ENCODE assay signal across 8 cellular contexts in the genomic region with DNA sequence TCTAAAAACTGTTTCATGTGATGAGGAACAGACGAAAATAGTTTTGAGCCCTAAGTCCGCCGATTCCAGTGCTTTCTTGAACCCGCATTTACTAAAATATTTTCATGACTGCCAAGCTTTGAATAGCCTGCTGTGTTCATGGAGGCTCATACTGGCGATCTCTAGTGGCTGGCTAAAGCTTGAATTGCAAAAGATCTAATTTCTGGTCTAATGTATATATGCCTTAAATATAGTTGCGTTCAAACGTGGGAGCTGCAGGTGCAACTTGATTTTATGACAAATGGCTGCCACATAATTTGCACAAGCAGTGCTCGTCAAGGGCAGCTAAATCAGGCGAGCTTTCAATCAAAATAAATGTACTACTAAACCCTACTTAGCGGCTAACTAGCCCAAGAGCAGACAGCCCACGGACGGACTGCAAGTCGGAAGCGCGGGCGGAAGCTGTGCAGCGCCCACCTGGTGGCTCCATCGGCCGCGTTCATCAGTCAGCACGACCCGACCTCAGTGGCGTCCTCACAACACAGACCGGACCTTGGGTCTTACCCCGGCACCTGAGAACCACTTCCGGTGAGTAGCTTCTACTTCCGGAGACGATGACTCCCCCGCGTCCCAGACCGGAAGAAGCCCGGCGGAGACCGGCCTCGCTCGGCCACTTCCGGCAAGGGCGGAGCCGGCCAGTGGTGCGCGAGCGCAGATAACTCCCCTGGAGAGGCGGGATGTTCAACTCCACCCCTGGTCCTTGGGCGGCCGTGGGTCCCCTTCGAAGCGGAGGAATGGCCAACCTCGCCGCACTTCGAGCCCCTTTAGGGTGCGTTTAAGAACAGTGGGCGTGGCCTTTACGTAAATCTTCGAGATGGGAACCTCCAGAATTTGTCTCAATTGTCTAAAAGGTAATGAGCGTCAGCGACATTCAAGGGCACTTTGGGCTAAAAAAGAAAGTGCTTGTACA. TPM values are rescaled to one million over a fixed set of nuclear protein-coding genes. Genes with fewer than 3 reads are reported as not detected.
DNase-seq lines count a peak whose midpoint lies in the region; ATAC-seq and TF ChIP-seq lines count a peak whose summit lies in the region.

No MANE protein-coding gene starts in this region.

- H3K9me3 ChIP-seq in liver (ENCODE audit: control insufficient read depth in 4 of 4, low read length in 3 of 4): no peaks in the 10 kb centered on the region

- peak overlapping the region; percentile 83 for H3K27ac ChIP-seq in C4-2B
- peak overlapping the region; percentile 84 to 89 for H3K27ac ChIP-seq in liver (ENCODE audit: low read depth in 1 of 2, low read length in 2 of 2)

- peaks cover 9 to 44% (median 32%) of the 10 kb centered on the region in 4 donors for H3K36me3 ChIP-seq in liver (ENCODE audit: control insufficient read depth in 4 of 4, insufficient read depth in 3 of 4, low read depth in 1 of 4, low read length in 3 of 4)

- peak; percentile 66 to 69 for TF ChIP-seq RAD21 in liver (IDR thresholded peaks at IDR 0.05)

- 2% methylated on average over 56 of the region's 56 CpGs for WGBS in liver

- peaks cover 5 to 33% (median 31%) of the 10 kb centered on the region in 4 donors for H3K4me1 ChIP-seq in liver (ENCODE audit: control insufficient read depth in 4 of 4, insufficient read depth in 4 of 4, low read length in 3 of 4)

- peak overlapping the region; percentile 52 to 88 for H3K9ac ChIP-seq in liver (ENCODE audit: low read depth in 1 of 2, low read length in 2 of 2)

- DNase-seq in NCI-H526 (lab: John Stamatoyannopoulos, UW) (peak; percentile 97 to 99), dermis blood vessel endothelial cell (peak; percentile 95)
- DNase-seq in activated CD4-positive, alpha-beta T cell treated with anti-CD3 and anti-CD28 coated beads, Interleukin-2, amount 50 U/mL, for 24 hours (ENCODE audit: low read depth in 1 of 2, low spot score in 1 of 2): peak; percentile 72 to 86
- peak; percentile 81 for DNase-seq in stimulated activated CD4-positive, alpha-beta T cell treated with anti-CD3 and anti-CD28 coated beads, Interleukin-4, amount 100 ng/mL, for 1 hour

- TF ChIP-seq CTCF in C4-2B (conservative IDR thresholded peaks at IDR 0.05): no peak; the same call in 1 of the 2 replicates
- peak; percentile 22 for TF ChIP-seq CTCF in liver (IDR thresholded peaks at IDR 0.05; ENCODE audit: low read depth, low read length, missing input control)

- peak overlapping the region; percentile 64 to 92 (median 80) for H3K4me3 ChIP-seq in liver (ENCODE audit: low read depth in 1 of 3, low read length in 3 of 3)

- ATAC-seq in GM19328 (IDR thresholded peaks at IDR 0.05; ENCODE audit: unreplicated experiment): peak; percentile 94
- ATAC-seq in HG03469 (IDR thresholded peaks at IDR 0.05; ENCODE audit: unreplicated experiment): peak; percentile 75

- no peaks in the 10 kb centered on the region for H3K27me3 ChIP-seq in liver (ENCODE audit: control insufficient read depth in 4 of 4, insufficient read depth in 4 of 4, low read length in 3 of 4)

TF ChIP-seq in liver, 16 proteins besides CTCF, POLR2A, EP300 and RAD21:
- TF ChIP-seq, protein P1, sequence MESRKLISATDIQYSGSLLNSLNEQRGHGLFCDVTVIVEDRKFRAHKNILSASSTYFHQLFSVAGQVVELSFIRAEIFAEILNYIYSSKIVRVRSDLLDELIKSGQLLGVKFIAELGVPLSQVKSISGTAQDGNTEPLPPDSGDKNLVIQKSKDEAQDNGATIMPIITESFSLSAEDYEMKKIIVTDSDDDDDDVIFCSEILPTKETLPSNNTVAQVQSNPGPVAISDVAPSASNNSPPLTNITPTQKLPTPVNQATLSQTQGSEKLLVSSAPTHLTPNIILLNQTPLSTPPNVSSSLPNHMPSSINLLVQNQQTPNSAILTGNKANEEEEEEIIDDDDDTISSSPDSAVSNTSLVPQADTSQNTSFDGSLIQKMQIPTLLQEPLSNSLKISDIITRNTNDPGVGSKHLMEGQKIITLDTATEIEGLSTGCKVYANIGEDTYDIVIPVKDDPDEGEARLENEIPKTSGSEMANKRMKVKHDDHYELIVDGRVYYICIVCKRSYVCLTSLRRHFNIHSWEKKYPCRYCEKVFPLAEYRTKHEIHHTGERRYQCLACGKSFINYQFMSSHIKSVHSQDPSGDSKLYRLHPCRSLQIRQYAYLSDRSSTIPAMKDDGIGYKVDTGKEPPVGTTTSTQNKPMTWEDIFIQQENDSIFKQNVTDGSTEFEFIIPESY (IDR thresholded peaks at IDR 0.05): peak; percentile 98
- TF ChIP-seq YY1 (IDR thresholded peaks at IDR 0.05): peak; percentile 71
- TF ChIP-seq, protein P2, sequence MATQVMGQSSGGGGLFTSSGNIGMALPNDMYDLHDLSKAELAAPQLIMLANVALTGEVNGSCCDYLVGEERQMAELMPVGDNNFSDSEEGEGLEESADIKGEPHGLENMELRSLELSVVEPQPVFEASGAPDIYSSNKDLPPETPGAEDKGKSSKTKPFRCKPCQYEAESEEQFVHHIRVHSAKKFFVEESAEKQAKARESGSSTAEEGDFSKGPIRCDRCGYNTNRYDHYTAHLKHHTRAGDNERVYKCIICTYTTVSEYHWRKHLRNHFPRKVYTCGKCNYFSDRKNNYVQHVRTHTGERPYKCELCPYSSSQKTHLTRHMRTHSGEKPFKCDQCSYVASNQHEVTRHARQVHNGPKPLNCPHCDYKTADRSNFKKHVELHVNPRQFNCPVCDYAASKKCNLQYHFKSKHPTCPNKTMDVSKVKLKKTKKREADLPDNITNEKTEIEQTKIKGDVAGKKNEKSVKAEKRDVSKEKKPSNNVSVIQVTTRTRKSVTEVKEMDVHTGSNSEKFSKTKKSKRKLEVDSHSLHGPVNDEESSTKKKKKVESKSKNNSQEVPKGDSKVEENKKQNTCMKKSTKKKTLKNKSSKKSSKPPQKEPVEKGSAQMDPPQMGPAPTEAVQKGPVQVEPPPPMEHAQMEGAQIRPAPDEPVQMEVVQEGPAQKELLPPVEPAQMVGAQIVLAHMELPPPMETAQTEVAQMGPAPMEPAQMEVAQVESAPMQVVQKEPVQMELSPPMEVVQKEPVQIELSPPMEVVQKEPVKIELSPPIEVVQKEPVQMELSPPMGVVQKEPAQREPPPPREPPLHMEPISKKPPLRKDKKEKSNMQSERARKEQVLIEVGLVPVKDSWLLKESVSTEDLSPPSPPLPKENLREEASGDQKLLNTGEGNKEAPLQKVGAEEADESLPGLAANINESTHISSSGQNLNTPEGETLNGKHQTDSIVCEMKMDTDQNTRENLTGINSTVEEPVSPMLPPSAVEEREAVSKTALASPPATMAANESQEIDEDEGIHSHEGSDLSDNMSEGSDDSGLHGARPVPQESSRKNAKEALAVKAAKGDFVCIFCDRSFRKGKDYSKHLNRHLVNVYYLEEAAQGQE (IDR thresholded peaks at IDR 0.05): peak; percentile 82
- TF ChIP-seq NR2F2 (IDR thresholded peaks at IDR 0.05): peak; percentile 48
- TF ChIP-seq, protein P3, sequence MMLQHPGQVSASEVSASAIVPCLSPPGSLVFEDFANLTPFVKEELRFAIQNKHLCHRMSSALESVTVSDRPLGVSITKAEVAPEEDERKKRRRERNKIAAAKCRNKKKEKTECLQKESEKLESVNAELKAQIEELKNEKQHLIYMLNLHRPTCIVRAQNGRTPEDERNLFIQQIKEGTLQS (IDR thresholded peaks at IDR 0.05): no peak
- TF ChIP-seq EGR1 (IDR thresholded peaks at IDR 0.05; ENCODE audit: low read depth in 2 of 2): peak; percentile 97 to 99
- no peak for TF ChIP-seq HNF4G (IDR thresholded peaks at IDR 0.05)
- peak in 1 of 2 donors; percentile 66 for TF ChIP-seq JUND (IDR thresholded peaks at IDR 0.05)
- TF ChIP-seq TAF1 (conservative IDR thresholded peaks at IDR 0.05): peak; percentile 64
- TF ChIP-seq, protein P4, sequence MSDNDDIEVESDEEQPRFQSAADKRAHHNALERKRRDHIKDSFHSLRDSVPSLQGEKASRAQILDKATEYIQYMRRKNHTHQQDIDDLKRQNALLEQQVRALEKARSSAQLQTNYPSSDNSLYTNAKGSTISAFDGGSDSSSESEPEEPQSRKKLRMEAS (IDR thresholded peaks at IDR 0.05): peak; percentile 94
- TF ChIP-seq RXRA (IDR thresholded peaks at IDR 0.05): peak; percentile 53 to 58
- TF ChIP-seq HNF4A (conservative IDR thresholded peaks at IDR 0.05): peak; percentile 68 to 69
- TF ChIP-seq FOXA1 (IDR thresholded peaks at IDR 0.05): no peak
- TF ChIP-seq GABPA (IDR thresholded peaks at IDR 0.05 in 1 of 2, conservative IDR thresholded peaks at IDR 0.05 in 1 of 2): peak; percentile 99 to 100
- TF ChIP-seq SP1 (IDR thresholded peaks at IDR 0.05): peak; percentile 65
- peak; percentile 21 for TF ChIP-seq FOXA2 (IDR thresholded peaks at IDR 0.05)

RNA-seq across cellular contexts. Expression of a gene that starts 6.1 kb away (rescaled TPM):
- total RNA-seq in dermis blood vessel endothelial cell (438 and 724 TPM in 2 replicates), liver (100 to 1,000 TPM; 178 to 693 TPM)
- 100 to 1,000 TPM; 446 to 928 TPM for polyA plus RNA-seq in liver

RNA-seq across cellular contexts. Expression of a gene that starts 6.2 kb away (rescaled TPM):
- total RNA-seq in dermis blood vessel endothelial cell: 5.6 and 7.4 TPM in 2 replicates
- 10 to 100 TPM in 1 of 2 donors, 1 to 10 TPM in 1; 3.2 to 14.3 TPM for total RNA-seq in liver
- polyA plus RNA-seq in liver: 1 to 10 TPM; 1.6 to 1.8 TPM

Comparison
In these comparisons a context has a peak if more than half of its experiments do, and no peak if none do; other contexts are left out.
1. Peak in every context shown above with its lines: DNase-seq, ATAC-seq, H3K4me3 ChIP-seq and H3K27ac ChIP-seq.